ENCODE assay signal across 30 cellular contexts in genomic region chr1:14999441-14999840, GRCh38.
"Had no signal": no experiment of that assay in that cellular context is flagged by ENCODE, and none has a peak within 500 bp of the region (broad histone marks: within the 10 kb centered on the region; RNA-seq: fewer than 3 reads in every experiment).

No MANE protein-coding gene starts in this region.

- DNase-seq: activated CD4-positive, alpha-beta memory T cell treated with anti-CD3 and anti-CD28 coated beads, Interleukin-2, amount 10 ng/mL, durations not matched to agents 7 days and 5 days; activated CD4-positive, alpha-beta T cell treated with anti-CD3 and anti-CD28 coated beads for 1 hour; activated CD4-positive, alpha-beta T cell treated with anti-CD3 and anti-CD28 coated beads for 48 hours; activated CD4-positive, CD25-positive, alpha-beta regulatory T cell; activated CD8-positive, alpha-beta memory T cell treated with anti-CD3 and anti-CD28 coated beads for 24 hours; activated CD8-positive, alpha-beta memory T cell treated with anti-CD3 and anti-CD28 coated beads, Interleukin-2, amount 10 ng/mL, durations not matched to agents 7 days and 5 days; activated CD8-positive, alpha-beta memory T cell treated with anti-CD3 and anti-CD28 coated beads, Interleukin-2, amount 50 U/mL, for 48 hours; activated effector memory CD4-positive, alpha-beta T cell treated with Interleukin-2 at 50 U/mL for 16 hours; activated naive CD4-positive, alpha-beta T cell treated with anti-CD3 and anti-CD28 coated beads, Interleukin-2, amount 10 ng/mL, durations not matched to agents 7 days and 5 days; activated naive CD8-positive, alpha-beta T cell treated with anti-CD3 and anti-CD28 coated beads, Interleukin-2, amount 50 U/mL, for 24 hours; activated T-cell treated with anti-CD3 and anti-CD28 coated beads, Interleukin-2, amount 50 U/mL, for 48 hours; body of pancreas; caudate nucleus; NCI-H1048; NCI-H1105 treated with DMSO at 0.1 percent for 48 hours; NCI-H1436; NCI-H1694; NCI-H1930; NCI-H2081 treated with DMSO at 0.1 percent for 48 hours; NCI-H226; NCI-H524 treated with DMSO at 0.1 percent for 48 hours; PC-3; Peyer's patch; Right ventricle myocardium superior; SW 1271; T1000; WERI-Rb-1 had no signal

- H3K4me3 ChIP-seq: body of pancreas, K562, Peyer's patch had no signal

- H3K4me1 Mint-ChIP-seq: activated CD4-positive, alpha-beta memory T cell treated with anti-CD3 and anti-CD28 coated beads, Interleukin-2, amount 10 ng/mL, durations not matched to agents 7 days and 5 days; activated CD8-positive, alpha-beta memory T cell treated with anti-CD3 and anti-CD28 coated beads, Interleukin-2, amount 10 ng/mL, durations not matched to agents 7 days and 5 days; activated naive CD4-positive, alpha-beta T cell treated with anti-CD3 and anti-CD28 coated beads, Interleukin-2, amount 10 ng/mL, durations not matched to agents 7 days and 5 days; activated naive CD8-positive, alpha-beta T cell treated with anti-CD3 and anti-CD28 coated beads, Interleukin-2, amount 50 U/mL, for 24 hours had no signal

- H3K9me3 Mint-ChIP-seq: activated CD4-positive, alpha-beta memory T cell treated with anti-CD3 and anti-CD28 coated beads, Interleukin-2, amount 10 ng/mL, durations not matched to agents 7 days and 5 days; activated naive CD4-positive, alpha-beta T cell treated with anti-CD3 and anti-CD28 coated beads, Interleukin-2, amount 10 ng/mL, durations not matched to agents 7 days and 5 days; activated naive CD8-positive, alpha-beta T cell treated with anti-CD3 and anti-CD28 coated beads, Interleukin-2, amount 50 U/mL, for 24 hours had no signal

- H3K27ac Mint-ChIP-seq: activated CD4-positive, alpha-beta memory T cell treated with anti-CD3 and anti-CD28 coated beads, Interleukin-2, amount 10 ng/mL, durations not matched to agents 7 days and 5 days; activated CD8-positive, alpha-beta memory T cell treated with anti-CD3 and anti-CD28 coated beads, Interleukin-2, amount 10 ng/mL, durations not matched to agents 7 days and 5 days; activated naive CD4-positive, alpha-beta T cell treated with anti-CD3 and anti-CD28 coated beads, Interleukin-2, amount 10 ng/mL, durations not matched to agents 7 days and 5 days; activated naive CD8-positive, alpha-beta T cell; activated naive CD8-positive, alpha-beta T cell treated with anti-CD3 and anti-CD28 coated beads, Interleukin-2, amount 50 U/mL, for 24 hours had no signal

- H3K4me1 ChIP-seq: body of pancreas, Peyer's patch had no signal

- H3K4me3 Mint-ChIP-seq: activated CD4-positive, alpha-beta memory T cell treated with anti-CD3 and anti-CD28 coated beads, Interleukin-2, amount 10 ng/mL, durations not matched to agents 7 days and 5 days; activated CD8-positive, alpha-beta memory T cell treated with anti-CD3 and anti-CD28 coated beads, Interleukin-2, amount 10 ng/mL, durations not matched to agents 7 days and 5 days; activated naive CD4-positive, alpha-beta T cell treated with anti-CD3 and anti-CD28 coated beads, Interleukin-2, amount 10 ng/mL, durations not matched to agents 7 days and 5 days; activated naive CD8-positive, alpha-beta T cell; activated naive CD8-positive, alpha-beta T cell treated with anti-CD3 and anti-CD28 coated beads, Interleukin-2, amount 50 U/mL, for 24 hours had no signal

- H3K36me3 ChIP-seq: Peyer's patch, WERI-Rb-1 had no signal

- H3K36me3 Mint-ChIP-seq: activated CD8-positive, alpha-beta memory T cell treated with anti-CD3 and anti-CD28 coated beads, Interleukin-2, amount 10 ng/mL, durations not matched to agents 7 days and 5 days; activated naive CD4-positive, alpha-beta T cell treated with anti-CD3 and anti-CD28 coated beads, Interleukin-2, amount 10 ng/mL, durations not matched to agents 7 days and 5 days; activated naive CD8-positive, alpha-beta T cell had no signal

- ATAC-seq: activated CD8-positive, alpha-beta memory T cell treated with anti-CD3 and anti-CD28 coated beads, Interleukin-2, amount 10 ng/mL, durations not matched to agents 7 days and 5 days; activated naive CD8-positive, alpha-beta T cell treated with anti-CD3 and anti-CD28 coated beads, Interleukin-2, amount 50 U/mL, for 24 hours; body of pancreas; K562; PC-3 had no signal

- H3K27me3 Mint-ChIP-seq: activated CD4-positive, alpha-beta memory T cell treated with anti-CD3 and anti-CD28 coated beads, Interleukin-2, amount 10 ng/mL, durations not matched to agents 7 days and 5 days; activated CD8-positive, alpha-beta memory T cell treated with anti-CD3 and anti-CD28 coated beads, Interleukin-2, amount 10 ng/mL, durations not matched to agents 7 days and 5 days; activated naive CD8-positive, alpha-beta T cell; activated naive CD8-positive, alpha-beta T cell treated with anti-CD3 and anti-CD28 coated beads, Interleukin-2, amount 50 U/mL, for 24 hours had no signal

- H3K27ac ChIP-seq: body of pancreas, Peyer's patch, RWPE1, WERI-Rb-1 had no signal

- H3K9me3 ChIP-seq: body of pancreas, Peyer's patch had no signal

- H3K27me3 ChIP-seq: body of pancreas, Peyer's patch had no signal
